Comparison of ENCODE assay signal across 8 cellular contexts in the genomic region with DNA sequence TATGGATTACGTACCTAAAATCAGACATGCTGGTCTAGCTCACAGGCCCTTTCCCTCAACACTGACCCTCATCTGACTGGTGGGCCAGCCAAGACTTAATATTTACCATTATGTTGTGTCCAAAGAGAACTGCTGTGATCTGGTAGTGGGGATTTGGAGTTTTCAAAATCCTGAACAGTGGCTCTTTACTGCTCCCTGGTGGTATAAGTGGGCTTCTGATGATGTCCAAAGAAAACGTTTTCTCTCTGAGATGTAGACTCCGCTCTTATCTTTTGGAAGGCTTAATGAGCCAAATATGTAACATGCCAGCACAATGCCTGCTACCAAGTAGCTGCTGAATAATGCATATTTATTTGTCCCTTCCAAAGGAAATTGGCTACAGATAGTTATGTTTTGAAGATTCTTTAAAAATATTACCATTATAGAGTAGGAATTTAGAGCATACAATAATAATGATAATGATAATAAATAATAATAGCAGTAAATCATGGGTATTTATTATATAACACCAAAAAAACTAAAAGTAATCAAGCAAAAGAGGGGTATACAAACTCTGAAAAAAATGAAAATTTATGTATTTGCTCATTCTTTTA.
DNase-seq lines count a peak whose midpoint lies in the region; ATAC-seq and TF ChIP-seq lines count a peak whose summit lies in the region.

No MANE protein-coding gene starts in this region.

- no peak overlapping the region for H2AFZ ChIP-seq in parathyroid adenoma

- H3K27me3 Mint-ChIP-seq in T-helper 17 cell, result peaks cover 52% of the 10 kb centered on the region

- H3K9me3 ChIP-seq in MG63 (no peaks in the 10 kb centered on the region), parathyroid adenoma (ENCODE audit: control insufficient read depth, low read length) (no peaks in the 10 kb centered on the region), T-helper 17 cell (ENCODE audit: control insufficient read depth, low read length, poor library complexity, severe bottlenecking) (no peaks in the 10 kb centered on the region)

- no peaks in the 10 kb centered on the region for H3K4me1 ChIP-seq in parathyroid adenoma

- H3K4me1 Mint-ChIP-seq in T-helper 17 cell, result peaks cover 3% of the 10 kb centered on the region

- H3K27me3 ChIP-seq in MG63, result no peaks in the 10 kb centered on the region
- H3K27me3 ChIP-seq in parathyroid adenoma (ENCODE audit: control insufficient read depth, insufficient read depth, low read length), result no peaks in the 10 kb centered on the region

- H3K4me2 ChIP-seq in parathyroid adenoma (ENCODE audit: low read length), result no peak overlapping the region

- H3K36me3 ChIP-seq in MG63, result no peaks in the 10 kb centered on the region
- no peaks in the 10 kb centered on the region for H3K36me3 ChIP-seq in parathyroid adenoma (ENCODE audit: control insufficient read depth, insufficient read depth, low read length)

- H3K9ac ChIP-seq in parathyroid adenoma, result no peak overlapping the region

- H3K36me3 Mint-ChIP-seq in T-helper 17 cell (ENCODE audit: low read depth), result peaks cover 2% of the 10 kb centered on the region

- H3K79me2 ChIP-seq in parathyroid adenoma, result no peaks in the 10 kb centered on the region

- TF ChIP-seq CTCF in GM12864 (IDR thresholded peaks at IDR 0.05; ENCODE audit: low read depth, low read length, missing control alignments) (peak; percentile 68), fibroblast of villous mesenchyme (IDR thresholded peaks at IDR 0.05; ENCODE audit: insufficient read depth, low read depth, low read length) (peak; percentile 87), parathyroid adenoma (IDR thresholded peaks at IDR 0.05) (peak; percentile 39)

- ATAC-seq in T-helper 17 cell, result no peak

- no peak overlapping the region for H3K4me3 ChIP-seq in GM12864 (ENCODE audit: low read depth, low read length)
- no peak overlapping the region for H3K4me3 ChIP-seq in MG63
- H3K4me3 ChIP-seq in fibroblast of villous mesenchyme (ENCODE audit: low read depth, low read length), result no peak overlapping the region
- H3K4me3 ChIP-seq in parathyroid adenoma (ENCODE audit: low read depth, low read length), result no peak overlapping the region

- no peak overlapping the region for H3K4me3 Mint-ChIP-seq in T-helper 17 cell

- DNase-seq in AG08396 (ENCODE audit: low spot score), result peak; percentile 49
- DNase-seq in GM12864 (ENCODE audit: low read depth), result no peak
- DNase-seq in MG63, result peak; percentile 5
- peak; percentile 0 for DNase-seq in T follicular helper cell (ENCODE audit: low read depth)
- DNase-seq in fibroblast of villous mesenchyme (ENCODE audit: low read depth), result peak; percentile 82
- DNase-seq in T-helper 17 cell, result no peak
- DNase-seq in NCI-H2107 treated with DMSO at 0.1 percent for 48 hours (lab: John Stamatoyannopoulos, UW; ENCODE audit: unreplicated experiment), result no peak

- H3K27ac Mint-ChIP-seq in T-helper 17 cell, result no peak overlapping the region

- no peak overlapping the region for H3K27ac ChIP-seq in parathyroid adenoma

Comparison
In these comparisons a context has a peak if more than half of its experiments do, and no peak if none do; other contexts are left out.
1. DNase-seq: peak in AG08396 (single experiment), MG63 (single experiment), T follicular helper cell (single experiment) and fibroblast of villous mesenchyme (single experiment); none in GM12864 (single experiment), T-helper 17 cell (0 of 3) and NCI-H2107 treated with DMSO at 0.1 percent for 48 hours (single experiment).
2. Peak in every context shown above with its lines, with median percentiles within 50 percentile points of each other: CTCF ChIP-seq.